ENCODE assay signal across 11 cellular contexts in the genomic region with DNA sequence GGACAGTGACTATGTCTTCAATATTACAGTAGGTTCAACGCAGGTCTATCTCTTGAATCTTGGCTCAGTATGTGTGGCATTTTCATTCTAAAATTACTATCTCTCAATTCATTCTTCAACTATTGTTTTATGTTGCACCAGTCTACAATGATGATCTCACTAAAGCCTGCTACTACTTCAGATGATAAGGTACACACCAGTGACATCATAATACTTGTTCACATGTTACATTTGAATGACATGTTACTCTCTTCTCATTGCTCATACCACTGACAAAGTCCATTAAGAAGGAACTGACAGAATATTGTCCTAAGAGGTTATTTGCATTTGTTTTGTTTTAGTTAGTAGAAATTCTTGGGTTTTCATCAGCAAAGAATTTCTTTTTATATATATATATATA.
"Had no signal": no experiment of that assay in that cellular context is flagged by ENCODE, and none has a peak within 500 bp of the region (broad histone marks: within the 10 kb centered on the region; RNA-seq: fewer than 3 reads in every experiment).

No MANE protein-coding gene starts in this region.

- H3K36me3 ChIP-seq: HAP-1 had no signal

- H2AFZ ChIP-seq: GM23248, GM23338 had no signal

- DNase-seq: GM23248, GOT3, H7, H9, HCEC 1CT, HFFc6 had no signal

- H3K27ac ChIP-seq: GM23248 had no signal

- H3K9ac ChIP-seq: GM23248 had no signal

- H3K4me2 ChIP-seq: GM23338 had no signal

- ATAC-seq: GM23338, HCT116 had no signal

- H3K4me3 ChIP-seq: GM23248, GM23338, HAP-1 had no signal

- H3K9me3 ChIP-seq: HAP-1 had no signal

- H3K4me1 ChIP-seq: HAP-1 had no signal

- FAIRE-seq: H1, H54 had no signal
